20 cellular contexts compared by ENCODE assay signal in the genomic region with DNA sequence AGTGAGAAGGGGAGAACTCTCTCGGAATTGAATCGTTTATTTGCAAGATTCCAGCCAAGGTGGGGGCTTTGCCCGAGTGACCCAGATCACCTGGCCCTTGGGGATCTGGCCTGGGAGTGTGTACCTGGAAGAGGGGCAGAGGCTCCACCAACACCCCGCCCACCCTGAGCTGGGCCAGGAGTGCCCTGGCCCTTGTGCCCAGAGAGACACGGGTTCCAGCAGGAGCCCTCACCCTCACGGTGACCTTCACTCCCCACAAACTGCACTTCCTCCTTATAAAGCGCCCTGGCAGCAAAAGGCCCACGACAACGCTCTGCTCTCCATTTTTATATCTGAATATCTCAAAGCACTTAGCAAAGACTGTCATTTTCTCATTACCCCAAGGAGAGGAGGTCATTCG. TPM values are rescaled to one million over a fixed set of nuclear protein-coding genes. Genes with fewer than 3 reads are reported as not detected.
A peak's percentile ranks its signal among the peaks of the same experiment; 100 is the strongest.
DNase-seq lines count a peak whose midpoint lies in the region; ATAC-seq and TF ChIP-seq lines count a peak whose summit lies in the region.
"Had no signal": no experiment of that assay in that cellular context is flagged by ENCODE, and none has a peak within 500 bp of the region (broad histone marks: within the 10 kb centered on the region; RNA-seq: fewer than 3 reads in every experiment).

No MANE protein-coding gene starts in this region.

- in situ Hi-C loops in mammary epithelial cell (cut with MboI; ENCODE audit: low sequenced_read_pairs in 2 of 2): no loop called here

- H3K9me3 ChIP-seq in HCT116 (ENCODE audit: control insufficient read depth in 1 of 2, insufficient read depth in 1 of 2, low read depth in 1 of 2, low read length in 2 of 2): no peaks in the 10 kb centered on the region
- no peaks in the 10 kb centered on the region for H3K9me3 ChIP-seq in mammary epithelial cell (replicated peaks; ENCODE audit: insufficient read depth, low read length)
- H3K9me3 ChIP-seq in muscle layer of duodenum (ENCODE audit: control insufficient read depth in 1 of 2, low read length in 2 of 2): no peaks in the 10 kb centered on the region
- H3K9me3 ChIP-seq: adrenal gland, BLaER1, tibial nerve had no signal

- H2AFZ ChIP-seq in HCT116 (ENCODE audit: low read depth, low read length, poor library complexity, severe bottlenecking) (peak overlapping the region; percentile 86), mammary epithelial cell (ENCODE audit: low read depth, low read length) (no peak overlapping the region)

- POLR2A ChIA-PET in HCT116 (lab: Charles Lee): interaction anchor here (1.0 to 1.3 kb wide), 3 partner anchors 12 to 15 kb away, joined by 3 to 6 read pairs (median 4); no protein-coding TSS in a partner anchor

- peak overlapping the region; percentile 21 to 50; a peak in 3 of 4 replicates for H3K4me3 ChIP-seq in HCT116 (replicated peaks in 1 of 2; ENCODE audit: low read depth in 1 of 2, low read length in 2 of 2)
- no peak overlapping the region for H3K4me3 ChIP-seq in mammary epithelial cell (replicated peaks in 1 of 3; ENCODE audit: insufficient read depth in 1 of 3, low read depth in 2 of 3, low read length in 3 of 3)
- H3K4me3 ChIP-seq in muscle layer of duodenum (ENCODE audit: low read depth in 1 of 2, low read length in 2 of 2): no peak overlapping the region
- H3K4me3 ChIP-seq: adrenal gland, BLaER1, cardiac muscle cell, tibial nerve had no signal

- H3K9me2 ChIP-seq in HCT116 (ENCODE audit: insufficient read depth): no peaks in the 10 kb centered on the region

- TF ChIP-seq POLR2A in HCT116 (IDR thresholded peaks at IDR 0.05; ENCODE audit: borderline replicate concordance, extremely low read depth, insufficient read depth, insufficient read length): no peak

- DNase-seq in NCI-H1092 treated with DMSO at 0.1 percent for 48 hours (lab: John Stamatoyannopoulos, UW) (peak; percentile 80), NCI-H1092 (lab: John Stamatoyannopoulos, UW) (no peak), HCT116 (ENCODE audit: low read depth, low spot score) (no peak), mammary epithelial cell (no peak), UCSD-AML1 (lab: John Stamatoyannopoulos, UW; ENCODE audit: unreplicated experiment) (no peak), globus pallidus (ENCODE audit: low spot score) (no peak)
- DNase-seq: activated CD4-positive, CD25-positive, alpha-beta regulatory T cell treated with anti-CD3 and anti-CD28 coated beads, Interleukin-2, amount 50 U/mL, for 72 hours; adrenal gland; effector memory CD8-positive, alpha-beta T cell; hippocampal formation; NCI-H1930; NCI-H82; stimulated activated naive B cell treated with anti-CD40 and anti-IgM and Interleukin-4, amounts not matched to agents 10 μg/mL and 1 μg/mL and 100 μg/mL, for 72 hours; T1000 had no signal

- no TSS peak for BruUV-seq in HCT116 (replicated peaks; lab: Mats Ljungman, UMichigan)
- no TSS peak for BruUV-seq in mammary epithelial cell (replicated peaks; lab: Mats Ljungman, UMichigan)

- H4K20me1 ChIP-seq in HCT116 (ENCODE audit: insufficient read depth) (no peaks in the 10 kb centered on the region), mammary epithelial cell (ENCODE audit: insufficient read depth, low read length) (no peaks in the 10 kb centered on the region)
- H4K20me1 ChIP-seq: BLaER1 had no signal

- intact Hi-C loops in HCT116 (cut with micrococcal nuclease): no loop called here
- intact Hi-C loops in mammary epithelial cell (cut with micrococcal nuclease): no loop called here

- H3K79me2 ChIP-seq in HCT116 (ENCODE audit: insufficient read depth, low read length): no peaks in the 10 kb centered on the region
- H3K79me2 ChIP-seq in mammary epithelial cell (ENCODE audit: insufficient read depth, low read length): peaks cover 25% of the 10 kb centered on the region

- peak; percentile 26 for ATAC-seq in HCT116
- ATAC-seq in GM21390 (IDR thresholded peaks at IDR 0.05; ENCODE audit: unreplicated experiment): no peak
- ATAC-seq: effector memory CD8-positive, alpha-beta T cell; SK-N-SH treated with all-trans-retinoic acid at 6 μM for 48 hours; stimulated activated naive B cell treated with anti-CD40 and anti-IgM and Interleukin-4, amounts not matched to agents 10 μg/mL and 1 μg/mL and 100 μg/mL, for 72 hours had no signal

- dilution Hi-C loops in mammary epithelial cell (cut with HindIII; ENCODE audit: low sequenced_read_pairs): loop anchor here (5.0 kb wide), 2 partner anchors 33 to 72 kb away; no protein-coding TSS in a partner anchor

- no peak for TF ChIP-seq RAD21 in HCT116 (IDR thresholded peaks at IDR 0.05; ENCODE audit: low read depth)

- H3K4me1 ChIP-seq in HCT116 (ENCODE audit: control insufficient read depth in 1 of 2, insufficient read depth in 2 of 2, low read length in 2 of 2) (peaks cover 24 to 25% of the 10 kb centered on the region in 2 experiments), mammary epithelial cell (ENCODE audit: insufficient read depth, low read length) (peaks cover 23% of the 10 kb centered on the region), muscle layer of duodenum (ENCODE audit: control insufficient read depth in 1 of 2, insufficient read depth in 2 of 2, low read length in 2 of 2) (peaks cover 2 to 6% of the 10 kb centered on the region in 2 donors)
- H3K4me1 ChIP-seq: adrenal gland, BLaER1, tibial nerve had no signal

- H3K36me3 ChIP-seq in HCT116 (ENCODE audit: control insufficient read depth in 1 of 2, insufficient read depth in 2 of 2, low read length in 2 of 2): no peaks in the 10 kb centered on the region
- H3K36me3 ChIP-seq in mammary epithelial cell (ENCODE audit: insufficient read depth, low read length): no peaks in the 10 kb centered on the region
- no peaks in the 10 kb centered on the region for H3K36me3 ChIP-seq in muscle layer of duodenum (ENCODE audit: control insufficient read depth in 1 of 2, insufficient read depth in 2 of 2, low read length in 2 of 2)
- H3K36me3 ChIP-seq: adrenal gland, BLaER1, cardiac muscle cell, tibial nerve had no signal

- H3K9ac ChIP-seq in HCT116 (ENCODE audit: low read length): peak overlapping the region; percentile 52
- peak overlapping the region; percentile 57 for H3K9ac ChIP-seq in mammary epithelial cell (ENCODE audit: insufficient read depth, low read length)
- H3K9ac ChIP-seq: BLaER1 had no signal

- RAD21 ChIA-PET in HCT116 (lab: Charles Lee; ENCODE audit: low non-redundant PET in 1 of 2, low total read pairs in 2 of 2, uncharacterized antibody in 2 of 2, unreplicated experiment in 2 of 2): no interaction called here

- H3K27ac ChIP-seq in HCT116 (ENCODE audit: low read depth, low read length) (peak overlapping the region; percentile 62), mammary epithelial cell (ENCODE audit: insufficient read depth, low read depth, low read length) (peak overlapping the region; percentile 65), muscle layer of duodenum (ENCODE audit: low read length) (peak overlapping the region; percentile 90)
- H3K27ac ChIP-seq: adrenal gland, BLaER1, cardiac muscle cell had no signal

- H3K4me2 ChIP-seq in HCT116 (ENCODE audit: low read length) (peak overlapping the region; percentile 77), mammary epithelial cell (ENCODE audit: insufficient read depth, low read depth, low read length) (peak overlapping the region; percentile 59)
- H3K4me2 ChIP-seq: BLaER1 had no signal

- CTCF ChIA-PET in HCT116 (lab: Charles Lee): interaction anchor here (1.0 to 1.8 kb wide), 2 partner anchors 13 to 17 kb away, joined by 5 read pairs; a partner anchor contains a TSS
- CTCF ChIA-PET in mammary epithelial cell (lab: Charles Lee; ENCODE audit: low non-redundant PET): interaction anchor here (0.7 kb wide), 1 partner anchor 51 kb away, joined by 3 read pairs; no protein-coding TSS in a partner anchor

- WGBS in mammary epithelial cell (ENCODE audit: low coverage, missing lambda C conversion rate): 90% methylated on average over 6 of the region's 10 CpGs

- no peaks in the 10 kb centered on the region for H3K27me3 ChIP-seq in HCT116 (ENCODE audit: insufficient read depth, low read length)
- H3K27me3 ChIP-seq in mammary epithelial cell (ENCODE audit: insufficient read depth, low read length): no peaks in the 10 kb centered on the region
- no peaks in the 10 kb centered on the region for H3K27me3 ChIP-seq in muscle layer of duodenum (ENCODE audit: low read depth, low read length)
- H3K27me3 ChIP-seq: adrenal gland, cardiac muscle cell had no signal

- TF ChIP-seq CTCF in HCT116 (IDR thresholded peaks at IDR 0.05 in 2 of 3, conservative IDR thresholded peaks at IDR 0.05 in 1 of 3; ENCODE audit: borderline replicate concordance in 1 of 3, insufficient read depth in 1 of 3, low read depth in 2 of 3, low read length in 2 of 3) (no peak), mammary epithelial cell (conservative IDR thresholded peaks at IDR 0.05 in 1 of 2, IDR thresholded peaks at IDR 0.05 in 1 of 2; ENCODE audit: extremely low read depth in 1 of 2, insufficient read depth in 1 of 2, low read depth in 1 of 2, low read length in 2 of 2) (no peak)

TF ChIP-seq in HCT116, 20 proteins besides CTCF, POLR2A, EP300 and RAD21 (continues in another document):
- TF ChIP-seq, protein P1, sequence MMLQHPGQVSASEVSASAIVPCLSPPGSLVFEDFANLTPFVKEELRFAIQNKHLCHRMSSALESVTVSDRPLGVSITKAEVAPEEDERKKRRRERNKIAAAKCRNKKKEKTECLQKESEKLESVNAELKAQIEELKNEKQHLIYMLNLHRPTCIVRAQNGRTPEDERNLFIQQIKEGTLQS (IDR thresholded peaks at IDR 0.05): no peak
- TF ChIP-seq ZFX (IDR thresholded peaks at IDR 0.05) (no peak), SRF (IDR thresholded peaks at IDR 0.05; ENCODE audit: low read depth) (no peak), EZH2phosphoT487 (IDR thresholded peaks at IDR 0.05; ENCODE audit: borderline replicate concordance) (no peak), TCF7L2 (IDR thresholded peaks at IDR 0.05; ENCODE audit: borderline replicate concordance, extremely low read depth, insufficient read depth, insufficient read length) (no peak)
- TF ChIP-seq, protein P2, sequence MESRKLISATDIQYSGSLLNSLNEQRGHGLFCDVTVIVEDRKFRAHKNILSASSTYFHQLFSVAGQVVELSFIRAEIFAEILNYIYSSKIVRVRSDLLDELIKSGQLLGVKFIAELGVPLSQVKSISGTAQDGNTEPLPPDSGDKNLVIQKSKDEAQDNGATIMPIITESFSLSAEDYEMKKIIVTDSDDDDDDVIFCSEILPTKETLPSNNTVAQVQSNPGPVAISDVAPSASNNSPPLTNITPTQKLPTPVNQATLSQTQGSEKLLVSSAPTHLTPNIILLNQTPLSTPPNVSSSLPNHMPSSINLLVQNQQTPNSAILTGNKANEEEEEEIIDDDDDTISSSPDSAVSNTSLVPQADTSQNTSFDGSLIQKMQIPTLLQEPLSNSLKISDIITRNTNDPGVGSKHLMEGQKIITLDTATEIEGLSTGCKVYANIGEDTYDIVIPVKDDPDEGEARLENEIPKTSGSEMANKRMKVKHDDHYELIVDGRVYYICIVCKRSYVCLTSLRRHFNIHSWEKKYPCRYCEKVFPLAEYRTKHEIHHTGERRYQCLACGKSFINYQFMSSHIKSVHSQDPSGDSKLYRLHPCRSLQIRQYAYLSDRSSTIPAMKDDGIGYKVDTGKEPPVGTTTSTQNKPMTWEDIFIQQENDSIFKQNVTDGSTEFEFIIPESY (IDR thresholded peaks at IDR 0.05; ENCODE audit: extremely low read depth, insufficient replicate concordance, low read length): no peak

RNA-seq across cellular contexts. Expression of a gene that starts 16.6 kb away (rescaled TPM):
- total RNA-seq in HCT116 (2021; ENCODE audit: unreplicated experiment) (7.7 TPM), mammary epithelial cell (10 to 100 TPM; 13.0 to 14.1 TPM)
- polyA plus RNA-seq in HCT116 (2012): 3.1 and 3.7 TPM in 2 replicates
- 4.3 TPM for polyA plus RNA-seq in mammary epithelial cell
- 4.5 TPM for polyA minus RNA-seq in mammary epithelial cell

Comparison
In these comparisons a context has a peak if more than half of its experiments do, and no peak if none do; other contexts are left out.
1. H3K4me3 ChIP-seq: peak in HCT116 (2 of 2); none in mammary epithelial cell (0 of 3) and muscle layer of duodenum (0 of 2).
2. Peak in every context shown above with its lines, with median percentiles within 50 percentile points of each other: H3K27ac ChIP-seq.